In genomic region chr19:52941941-52942370, GRCh38 we compare ENCODE assay signal across 8 cellular contexts. TPM values are rescaled to one million over a fixed set of nuclear protein-coding genes. Genes with fewer than 3 reads are reported as not detected.
DNase-seq lines count a peak whose midpoint lies in the region; ATAC-seq, FAIRE-seq and TF ChIP-seq lines count a peak whose summit lies in the region.

No MANE protein-coding gene starts in this region.

- peak overlapping the region; percentile 12 for H2BK120ac ChIP-seq in trophoblast cell (ENCODE audit: insufficient read depth, low read length, poor library complexity)

- H3K79me1 ChIP-seq in trophoblast cell (ENCODE audit: low read length) = peaks cover 32% of the 10 kb centered on the region

- peak overlapping the region; percentile 78 for H3K14ac ChIP-seq in trophoblast cell (ENCODE audit: low read length)

- H3K4me2 ChIP-seq in KMS-11 = peak overlapping the region; percentile 72
- peak overlapping the region; percentile 60 for H3K4me2 ChIP-seq in trophoblast cell (ENCODE audit: low read length)

- no peaks in the 10 kb centered on the region for H3K27me3 Mint-ChIP-seq in Caco-2 (ENCODE audit: insufficient read depth, unreplicated experiment)
- no peaks in the 10 kb centered on the region for H3K27me3 Mint-ChIP-seq in activated T-cell treated with anti-CD3 and anti-CD28 coated beads, Interleukin-2, amount 50 U/mL, for 4 hours (ENCODE audit: low read depth)

- H2BK12ac ChIP-seq in trophoblast cell (ENCODE audit: low read length) = no peak overlapping the region

- peak overlapping the region; percentile 53 for H2BK5ac ChIP-seq in trophoblast cell (ENCODE audit: low read depth, low read length, poor library complexity)

- peak overlapping the region; percentile 35 for H3K4ac ChIP-seq in trophoblast cell (ENCODE audit: low read depth, low read length)

- peak overlapping the region; percentile 96 for H3K4me3 Mint-ChIP-seq in Caco-2 (ENCODE audit: unreplicated experiment)
- peak overlapping the region; percentile 94 for H3K4me3 Mint-ChIP-seq in activated T-cell treated with anti-CD3 and anti-CD28 coated beads, Interleukin-2, amount 50 U/mL, for 4 hours

- H3K36me3 ChIP-seq in Caco-2 (ENCODE audit: control insufficient read depth, insufficient read depth, low read length) = peaks cover 3% of the 10 kb centered on the region; the same call in 1 of the 2 replicates
- no peaks in the 10 kb centered on the region for H3K36me3 ChIP-seq in KMS-11 (ENCODE audit: insufficient read depth)
- H3K36me3 ChIP-seq in gastroesophageal sphincter = peaks cover 0 to 6% of the 10 kb centered on the region in 2 donors
- no peaks in the 10 kb centered on the region for H3K36me3 ChIP-seq in trophoblast cell (ENCODE audit: control insufficient read depth in 1 of 2, insufficient read depth in 2 of 2, low read length in 2 of 2)

- H4K20me1 ChIP-seq in KMS-11 (ENCODE audit: insufficient read depth) = no peaks in the 10 kb centered on the region

- H2AFZ ChIP-seq in KMS-11 (ENCODE audit: low read depth) = peak overlapping the region; percentile 94
- H2AFZ ChIP-seq in trophoblast cell (ENCODE audit: insufficient read depth, low read length, poor library complexity) = peak overlapping the region; percentile 38

- peak overlapping the region; percentile 55 for H4K8ac ChIP-seq in trophoblast cell (ENCODE audit: low read depth, low read length)

- H3K27me3 ChIP-seq in Caco-2 (replicated peaks; ENCODE audit: control insufficient read depth, insufficient read depth, low read length) (no peaks in the 10 kb centered on the region), KMS-11 (ENCODE audit: insufficient read depth, low read depth) (no peaks in the 10 kb centered on the region), gastroesophageal sphincter (no peaks in the 10 kb centered on the region), trophoblast cell (ENCODE audit: insufficient read depth, low read length) (no peaks in the 10 kb centered on the region)

- no peak overlapping the region for H2AK5ac ChIP-seq in trophoblast cell (ENCODE audit: low read length)

- peaks cover 44% of the 10 kb centered on the region for H3K9me3 ChIP-seq in Caco-2
- peaks cover 0 to 7% (median 0%) of the 10 kb centered on the region in 3 donors for H3K9me3 ChIP-seq in gastroesophageal sphincter
- peaks cover 5% of the 10 kb centered on the region for H3K9me3 ChIP-seq in trophoblast cell (ENCODE audit: insufficient read depth, low read depth, low read length)

- POLR2A ChIA-PET in Caco-2 (lab: Charles Lee) = no interaction called here

- peak overlapping the region; percentile 87 for H3K4me3 ChIP-seq in Caco-2 (ENCODE audit: low read depth, low read length)
- H3K4me3 ChIP-seq in KMS-11 (IDR thresholded peaks at IDR 0.05; ENCODE audit: insufficient read depth, low read depth, low read length) = no peak overlapping the region
- H3K4me3 ChIP-seq in gastroesophageal sphincter = peak overlapping the region; percentile 69 to 80
- peak overlapping the region; percentile 67 for H3K4me3 ChIP-seq in trophoblast cell (ENCODE audit: low read depth, low read length)

- no peak for TF ChIP-seq POLR2A in gastroesophageal sphincter (IDR thresholded peaks at IDR 0.05)

- no peak overlapping the region for H3K23ac ChIP-seq in trophoblast cell (ENCODE audit: low read length)

- WGBS in gastroesophageal sphincter (ENCODE audit: low coverage in 1 of 2), 2 donors = 0% methylated on average over 13 to 20 of the region's 26 CpGs
- WGBS in trophoblast cell (ENCODE audit: extremely low coverage, insufficient coverage, insufficient read length) = no CpG with 5 or more reads among the region's 26 CpGs

- TF ChIP-seq EP300 in gastroesophageal sphincter (IDR thresholded peaks at IDR 0.05) = no peak

- peak overlapping the region; percentile 73 for H4K91ac ChIP-seq in trophoblast cell (ENCODE audit: low read depth, low read length)

- CTCF ChIA-PET in Caco-2 (lab: Charles Lee) = no interaction called here

- peaks cover 36% of the 10 kb centered on the region for H3K4me1 ChIP-seq in Caco-2
- H3K4me1 ChIP-seq in KMS-11 (ENCODE audit: low read depth, poor library complexity, severe bottlenecking) = no peaks in the 10 kb centered on the region
- H3K4me1 ChIP-seq in gastroesophageal sphincter = peaks cover 0 to 21% (median 0%) of the 10 kb centered on the region in 3 donors
- H3K4me1 ChIP-seq in trophoblast cell (ENCODE audit: control insufficient read depth in 1 of 2, insufficient read depth in 2 of 2, low read length in 2 of 2) = peaks cover 23 to 41% of the 10 kb centered on the region in 2 experiments

- peak overlapping the region; percentile 31 for H3K18ac ChIP-seq in trophoblast cell (ENCODE audit: low read length)

- H3K79me2 ChIP-seq in KMS-11 (ENCODE audit: insufficient read depth, low read depth) (no peaks in the 10 kb centered on the region), trophoblast cell (ENCODE audit: control insufficient read depth, insufficient read depth, low read length, poor library complexity) (peaks cover 7% of the 10 kb centered on the region)

- TSS peak; percentile 80 for BruUV-seq in Caco-2 (replicated peaks; lab: Mats Ljungman, UMichigan)

- intact Hi-C loops in Caco-2 (cut with micrococcal nuclease; ENCODE audit: unreplicated experiment) = loop anchor here (2.0 kb wide), 1 partner anchor 21 kb away; the partner anchor contains the start of gene ZNF816

- peak overlapping the region; percentile 43; the same call in 1 of the 2 replicates for H3K27ac ChIP-seq in KMS-11
- H3K27ac ChIP-seq in gastroesophageal sphincter = peak overlapping the region; percentile 74 to 91 (median 86)
- H3K27ac ChIP-seq in trophoblast cell (ENCODE audit: low read depth, low read length) = peak overlapping the region; percentile 80

- peaks cover 14% of the 10 kb centered on the region for H3K9me3 Mint-ChIP-seq in Caco-2 (ENCODE audit: unreplicated experiment)
- H3K9me3 Mint-ChIP-seq in activated T-cell treated with anti-CD3 and anti-CD28 coated beads, Interleukin-2, amount 50 U/mL, for 4 hours = peaks cover 29% of the 10 kb centered on the region

- H3K36me3 Mint-ChIP-seq in Caco-2 (ENCODE audit: insufficient read depth, unreplicated experiment) = peaks cover 57% of the 10 kb centered on the region
- peaks cover 10% of the 10 kb centered on the region for H3K36me3 Mint-ChIP-seq in activated T-cell treated with anti-CD3 and anti-CD28 coated beads, Interleukin-2, amount 50 U/mL, for 4 hours (ENCODE audit: insufficient read depth)

- TF ChIP-seq CTCF in Caco-2 (IDR thresholded peaks at IDR 0.05; ENCODE audit: insufficient read depth in 1 of 2, low read depth in 1 of 2, low read length in 1 of 2, severe bottlenecking in 1 of 2, unreplicated experiment in 1 of 2) = no peak
- TF ChIP-seq CTCF in KMS-11 (conservative IDR thresholded peaks at IDR 0.05; ENCODE audit: low read depth, low read length) = no peak
- TF ChIP-seq CTCF in gastroesophageal sphincter (IDR thresholded peaks at IDR 0.05) = no peak
- TF ChIP-seq CTCF in D721Med (IDR thresholded peaks at IDR 0.05; ENCODE audit: insufficient read depth, missing control alignments) = no peak

- H3K9ac ChIP-seq in KMS-11 (peak overlapping the region; percentile 87), trophoblast cell (ENCODE audit: low read length) (peak overlapping the region; percentile 78)

- no peak for FAIRE-seq in D721Med (lab: Jason Lieb, UNC)

- peak; percentile 38 to 43 for DNase-seq in Caco-2
- no peak for DNase-seq in activated T-cell treated with anti-CD3 and anti-CD28 coated beads, Interleukin-2, amount 50 U/mL, for 4 hours
- peak; percentile 25 to 71 for DNase-seq in trophoblast cell
- no peak for DNase-seq in D721Med (ENCODE audit: insufficient read length, low spot score)
- DNase-seq in NK-92 treated with Interleukin-12 subunit alpha and Interleukin-12 subunit beta, amount 100 ng/mL, for 24 hours (lab: John Stamatoyannopoulos, UW) = no peak

- peak overlapping the region; percentile 39 for H4K12ac ChIP-seq in trophoblast cell (ENCODE audit: low read depth, low read length)

- H3K4me1 Mint-ChIP-seq in Caco-2 (ENCODE audit: low read depth, unreplicated experiment) = peaks cover 21% of the 10 kb centered on the region
- H3K4me1 Mint-ChIP-seq in activated T-cell treated with anti-CD3 and anti-CD28 coated beads, Interleukin-2, amount 50 U/mL, for 4 hours (ENCODE audit: low read depth) = peaks cover 20% of the 10 kb centered on the region

- ATAC-seq in GM21360 (IDR thresholded peaks at IDR 0.05; ENCODE audit: unreplicated experiment) (peak; percentile 15), gastroesophageal sphincter (peak; percentile 35)
- peak; percentile 33 to 36 for ATAC-seq in activated T-cell treated with anti-CD3 and anti-CD28 coated beads, Interleukin-2, amount 50 U/mL, for 4 hours

- H3K27ac Mint-ChIP-seq in Caco-2 (ENCODE audit: unreplicated experiment) = peak overlapping the region; percentile 92

RNA-seq across cellular contexts. Expression of gene ZNF888, which starts 18.7 kb away (rescaled TPM):
- total RNA-seq in Caco-2 (2022) (7.3 and 9.0 TPM in 2 replicates), gastroesophageal sphincter (1 to 10 TPM; 2.6 to 4.1 (median 3.0) TPM)
- total RNA-seq in activated T-cell treated with anti-CD3 and anti-CD28 coated beads, Interleukin-2, amount 50 U/mL, for 4 hours = 1 to 10 TPM in 1 of 3 donors, under 1 TPM in 2; 0.74 to 1.3 (median 0.98) TPM
- polyA plus RNA-seq in trophoblast cell (2013) = 9.6 and 9.8 TPM in 2 replicates

RNA-seq across cellular contexts. Expression of gene ZNF816, which starts 20.7 kb away (rescaled TPM):
- 8.8 and 11.5 TPM in 2 replicates for total RNA-seq in Caco-2 (2022)
- total RNA-seq in activated T-cell treated with anti-CD3 and anti-CD28 coated beads, Interleukin-2, amount 50 U/mL, for 4 hours = 1 to 10 TPM; 4.0 to 4.7 (median 4.6) TPM
- 1 to 10 TPM; 5.3 to 7.8 (median 6.8) TPM for total RNA-seq in gastroesophageal sphincter
- 20.5 and 21.0 TPM in 2 replicates for polyA plus RNA-seq in trophoblast cell (2013)

RNA-seq across cellular contexts. Expression of gene ZNF320, which starts 44.5 kb away (rescaled TPM):
- total RNA-seq in Caco-2 (2022) (14.7 and 15.5 TPM in 2 replicates), gastroesophageal sphincter (10 to 100 TPM in 2 of 4 donors, 1 to 10 TPM in 2; 8.4 to 16.2 (median 12.1) TPM)
- total RNA-seq in activated T-cell treated with anti-CD3 and anti-CD28 coated beads, Interleukin-2, amount 50 U/mL, for 4 hours = 10 to 100 TPM in 1 of 3 donors, 1 to 10 TPM in 2; 3.0 to 10.9 (median 3.4) TPM
- 10.1 and 13.4 TPM in 2 replicates for polyA plus RNA-seq in trophoblast cell (2013)

Comparison
In these comparisons a context has a peak if more than half of its experiments do, and no peak if none do; other contexts are left out.
1. DNase-seq: peak in Caco-2 (2 of 2) and trophoblast cell (2 of 2); none in activated T-cell treated with anti-CD3 and anti-CD28 coated beads, Interleukin-2, amount 50 U/mL, for 4 hours (single experiment), D721Med (single experiment) and NK-92 treated with Interleukin-12 subunit alpha and Interleukin-12 subunit beta, amount 100 ng/mL, for 24 hours (single experiment).
2. Peak in every context shown above with its lines, with median percentiles within 50 percentile points of each other: ATAC-seq and H3K27ac ChIP-seq.